Comparison of ENCODE assay signal across 23 cellular contexts in the genomic region with DNA sequence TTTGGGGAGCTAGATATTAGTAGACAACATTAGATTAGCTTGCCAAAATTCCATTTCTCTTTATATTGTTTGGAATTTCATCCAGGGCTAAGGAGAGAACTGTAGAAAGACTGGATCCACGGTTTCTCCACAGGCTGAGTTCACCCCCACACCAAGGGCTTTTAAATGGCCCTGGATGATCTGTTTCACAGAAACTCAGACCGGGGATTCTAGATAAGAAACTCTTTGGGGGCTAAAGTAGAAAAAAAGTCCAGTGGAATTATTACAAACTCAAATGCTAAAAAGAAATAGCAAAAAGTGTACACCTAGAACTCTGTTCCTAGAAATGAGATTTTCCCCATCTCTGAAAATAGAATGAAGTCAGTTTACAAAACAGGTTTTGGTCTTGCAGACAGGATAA.
DNase-seq lines count a peak whose midpoint lies in the region; ATAC-seq and TF ChIP-seq lines count a peak whose summit lies in the region.
"Had no signal": no experiment of that assay in that cellular context is flagged by ENCODE, and none has a peak within 500 bp of the region (broad histone marks: within the 10 kb centered on the region; RNA-seq: fewer than 3 reads in every experiment).

No MANE protein-coding gene starts in this region.

- intact Hi-C loops in activated CD8-positive, alpha-beta T cell treated with anti-CD3 and anti-CD28 coated beads for 36 hours (cut with micrococcal nuclease) = no loop called here
- intact Hi-C loops in colonic mucosa (cut with DNase I) = no loop called here

- H3K4me1 ChIP-seq in colonic mucosa = no peaks in the 10 kb centered on the region
- H3K4me1 ChIP-seq: BE2C had no signal

- no peak overlapping the region for H3K27ac ChIP-seq in colonic mucosa

- no peak for TF ChIP-seq CTCF in activated CD8-positive, alpha-beta T cell treated with anti-CD3 and anti-CD28 coated beads for 36 hours (IDR thresholded peaks at IDR 0.05)
- TF ChIP-seq CTCF in colonic mucosa (IDR thresholded peaks at IDR 0.05) = no peak

- H3K9me3 ChIP-seq in colonic mucosa = no peaks in the 10 kb centered on the region
- H3K9me3 ChIP-seq: BE2C had no signal

- no peaks in the 10 kb centered on the region for H3K27me3 ChIP-seq in colonic mucosa
- H3K27me3 ChIP-seq: BE2C had no signal

- peaks cover 32% of the 10 kb centered on the region for H3K4me1 Mint-ChIP-seq in activated CD8-positive, alpha-beta T cell treated with anti-CD3 and anti-CD28 coated beads, Interleukin-2, amount 10 ng/mL, durations not matched to agents 7 days and 5 days (ENCODE audit: low read depth)
- peaks cover 31% of the 10 kb centered on the region for H3K4me1 Mint-ChIP-seq in activated CD8-positive, alpha-beta T cell treated with anti-CD3 and anti-CD28 coated beads for 36 hours (ENCODE audit: low read depth)
- peaks cover 11 to 31% (median 23%) of the 10 kb centered on the region in 3 donors for H3K4me1 Mint-ChIP-seq in T-cell

- peak; percentile 0 for DNase-seq in activated CD8-positive, alpha-beta T cell treated with anti-CD3 and anti-CD28 coated beads, Interleukin-2, amount 10 ng/mL, durations not matched to agents 7 days and 5 days
- DNase-seq in activated CD8-positive, alpha-beta T cell treated with anti-CD3 and anti-CD28 coated beads for 36 hours = no peak
- DNase-seq in T-cell = no peak
- peak; percentile 2 for DNase-seq in colonic mucosa
- no peak for DNase-seq in AG20443 (ENCODE audit: low spot score)
- DNase-seq in amniotic stem cell (lab: John Stamatoyannopoulos, UW) = no peak
- DNase-seq: 8988T; BE2C; CD8-positive, alpha-beta T cell; DMS53; EL; HCEC 1CT; IMR-90; NCI-H1105 treated with DMSO at 0.1 percent for 48 hours; NCI-H1694; NCI-H2081 treated with DMSO at 0.1 percent for 48 hours; NCI-H446 treated with DMSO at 0.1 percent for 48 hours; NK-92 treated with Interleukin-12 subunit alpha and Interleukin-12 subunit beta, amount 100 ng/mL, for 24 hours; SHP77 treated with DMSO at 0.1 percent for 48 hours had no signal

- H3K4me3 Mint-ChIP-seq in activated CD8-positive, alpha-beta T cell treated with anti-CD3 and anti-CD28 coated beads, Interleukin-2, amount 10 ng/mL, durations not matched to agents 7 days and 5 days = no peak overlapping the region
- no peak overlapping the region for H3K4me3 Mint-ChIP-seq in activated CD8-positive, alpha-beta T cell treated with anti-CD3 and anti-CD28 coated beads for 36 hours
- peak overlapping the region in 1 of 3 donors; percentile 10 for H3K4me3 Mint-ChIP-seq in T-cell
- H3K4me3 Mint-ChIP-seq: CD8-positive, alpha-beta T cell; GM23338 had no signal

- no peak overlapping the region for H3K4me3 ChIP-seq in colonic mucosa
- H3K4me3 ChIP-seq: GM12878, GM23338 had no signal

- POLR2A ChIA-PET in activated CD8-positive, alpha-beta T cell treated with anti-CD3 and anti-CD28 coated beads, Interleukin-2, amount 10 ng/mL, durations not matched to agents 7 days and 5 days (lab: Charles Lee) = interaction anchor here (1.3 kb wide), 1 partner anchor 239 kb away, joined by 7 read pairs; the partner anchor contains the start of gene PTBP3
- POLR2A ChIA-PET in activated CD8-positive, alpha-beta T cell treated with anti-CD3 and anti-CD28 coated beads for 36 hours (lab: Charles Lee) = interaction anchor here (1.1 kb wide), 1 partner anchor 273 kb away, joined by 3 read pairs; no protein-coding TSS in a partner anchor
- POLR2A ChIA-PET in T-cell (lab: Charles Lee) = no interaction called here

- peaks cover 26% of the 10 kb centered on the region for H3K36me3 Mint-ChIP-seq in activated CD8-positive, alpha-beta T cell treated with anti-CD3 and anti-CD28 coated beads, Interleukin-2, amount 10 ng/mL, durations not matched to agents 7 days and 5 days (ENCODE audit: low read depth)
- H3K36me3 Mint-ChIP-seq in activated CD8-positive, alpha-beta T cell treated with anti-CD3 and anti-CD28 coated beads for 36 hours (ENCODE audit: low read depth) = no peaks in the 10 kb centered on the region
- peaks cover 6% of the 10 kb centered on the region for H3K36me3 Mint-ChIP-seq in T-cell

- no peak overlapping the region for H3K9ac ChIP-seq in colonic mucosa (ENCODE audit: low read depth in 2 of 2, low read length in 2 of 2)

- ATAC-seq in activated CD8-positive, alpha-beta T cell treated with anti-CD3 and anti-CD28 coated beads, Interleukin-2, amount 10 ng/mL, durations not matched to agents 7 days and 5 days = no peak
- no peak for ATAC-seq in activated CD8-positive, alpha-beta T cell treated with anti-CD3 and anti-CD28 coated beads for 36 hours
- ATAC-seq in T-cell (replicated peaks in 1 of 4) = no peak
- ATAC-seq in GM19324 (IDR thresholded peaks at IDR 0.05; ENCODE audit: low FRiP score, unreplicated experiment) = no peak
- ATAC-seq in GM18502 (IDR thresholded peaks at IDR 0.05; ENCODE audit: poor library complexity, unreplicated experiment) = no peak
- ATAC-seq: CD8-positive, alpha-beta T cell; GM23338 had no signal

- H3K27me3 Mint-ChIP-seq in activated CD8-positive, alpha-beta T cell treated with anti-CD3 and anti-CD28 coated beads, Interleukin-2, amount 10 ng/mL, durations not matched to agents 7 days and 5 days (ENCODE audit: low read depth) = no peaks in the 10 kb centered on the region
- no peaks in the 10 kb centered on the region for H3K27me3 Mint-ChIP-seq in activated CD8-positive, alpha-beta T cell treated with anti-CD3 and anti-CD28 coated beads for 36 hours
- H3K27me3 Mint-ChIP-seq in T-cell = no peaks in the 10 kb centered on the region

- H3K9me3 Mint-ChIP-seq in activated CD8-positive, alpha-beta T cell treated with anti-CD3 and anti-CD28 coated beads, Interleukin-2, amount 10 ng/mL, durations not matched to agents 7 days and 5 days (ENCODE audit: insufficient read depth) = no peaks in the 10 kb centered on the region
- no peaks in the 10 kb centered on the region for H3K9me3 Mint-ChIP-seq in activated CD8-positive, alpha-beta T cell treated with anti-CD3 and anti-CD28 coated beads for 36 hours
- no peaks in the 10 kb centered on the region for H3K9me3 Mint-ChIP-seq in T-cell
- H3K9me3 Mint-ChIP-seq: CD8-positive, alpha-beta T cell had no signal

- CTCF ChIA-PET in activated CD8-positive, alpha-beta T cell treated with anti-CD3 and anti-CD28 coated beads, Interleukin-2, amount 10 ng/mL, durations not matched to agents 7 days and 5 days (lab: Charles Lee) = interaction anchor here (0.9 to 2.1 kb wide), 8 partner anchors 8 to 285 kb away, joined by 3 to 13 read pairs (median 5); partner anchors contain the start of gene HSDL2
- CTCF ChIA-PET in activated CD8-positive, alpha-beta T cell treated with anti-CD3 and anti-CD28 coated beads for 36 hours (lab: Charles Lee) = interaction anchor here (0.7 to 9.2 kb wide), 4 partner anchors 8 to 335 kb away, joined by 3 to 105 read pairs (median 4); no protein-coding TSS in a partner anchor
- CTCF ChIA-PET in T-cell (lab: Charles Lee) = interaction anchor here in 1 of 2 donors (0.7 to 1.6 kb wide), 4 partner anchors 20 to 268 kb away, joined by 3 to 12 read pairs (median 4); no protein-coding TSS in a partner anchor

- no peaks in the 10 kb centered on the region for H3K36me3 ChIP-seq in colonic mucosa
- H3K36me3 ChIP-seq: BE2C had no signal

- H3K27ac Mint-ChIP-seq in activated CD8-positive, alpha-beta T cell treated with anti-CD3 and anti-CD28 coated beads, Interleukin-2, amount 10 ng/mL, durations not matched to agents 7 days and 5 days = peak overlapping the region; percentile 75
- H3K27ac Mint-ChIP-seq in activated CD8-positive, alpha-beta T cell treated with anti-CD3 and anti-CD28 coated beads for 36 hours = no peak overlapping the region
- peak overlapping the region; percentile 36 to 82 for H3K27ac Mint-ChIP-seq in T-cell
- H3K27ac Mint-ChIP-seq: GM23338 had no signal

Comparison
In these comparisons a context has a peak if more than half of its experiments do, and no peak if none do; other contexts are left out.
1. DNase-seq: peak in activated CD8-positive, alpha-beta T cell treated with anti-CD3 and anti-CD28 coated beads, Interleukin-2, amount 10 ng/mL, durations not matched to agents 7 days and 5 days (single experiment) and colonic mucosa (single experiment); none in activated CD8-positive, alpha-beta T cell treated with anti-CD3 and anti-CD28 coated beads for 36 hours (single experiment), T-cell (0 of 34), AG20443 (single experiment) and amniotic stem cell (single experiment).
2. POLR2A ChIA-PET loops: an anchor here in activated CD8-positive, alpha-beta T cell treated with anti-CD3 and anti-CD28 coated beads, Interleukin-2, amount 10 ng/mL, durations not matched to agents 7 days and 5 days (1.3 kb wide) and activated CD8-positive, alpha-beta T cell treated with anti-CD3 and anti-CD28 coated beads for 36 hours (1.1 kb wide); none called in T-cell.